ENCODE assay signal across 31 cellular contexts in the genomic region with DNA sequence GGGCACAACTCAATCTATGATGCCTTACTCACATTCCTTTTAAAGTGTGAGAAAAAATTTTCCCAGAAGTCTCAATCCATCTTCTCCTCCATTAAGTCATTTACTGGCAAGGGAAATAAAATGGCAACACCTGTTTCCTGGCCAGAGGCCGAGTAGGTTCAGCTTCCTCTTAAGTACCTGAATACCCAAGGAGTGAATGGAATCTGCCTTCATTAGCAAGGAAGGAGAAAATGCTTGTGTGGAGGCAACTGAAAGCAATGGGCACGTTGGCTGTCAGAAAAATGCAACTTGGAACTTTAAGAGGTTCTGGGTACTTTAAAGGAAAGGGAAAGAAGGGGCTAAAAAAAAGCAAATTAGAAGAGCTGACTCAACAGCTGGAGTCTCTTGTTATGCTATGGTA.
"Had no signal": no experiment of that assay in that cellular context is flagged by ENCODE, and none has a peak within 500 bp of the region (broad histone marks: within the 10 kb centered on the region; RNA-seq: fewer than 3 reads in every experiment).

No MANE protein-coding gene starts in this region.

- H3K9me3 Mint-ChIP-seq: activated naive CD4-positive, alpha-beta T cell treated with anti-CD3 and anti-CD28 coated beads, Interleukin-2, amount 10 ng/mL, durations not matched to agents 7 days and 5 days; brain had no signal

- FAIRE-seq: bronchial epithelial cell, RCC 7860 had no signal

- H3K4me3 Mint-ChIP-seq: activated CD4-positive, alpha-beta memory T cell treated with anti-CD3 and anti-CD28 coated beads, Interleukin-2, amount 10 ng/mL, durations not matched to agents 7 days and 5 days; activated CD8-positive, alpha-beta memory T cell treated with anti-CD3 and anti-CD28 coated beads, Interleukin-2, amount 10 ng/mL, durations not matched to agents 7 days and 5 days; activated naive CD4-positive, alpha-beta T cell treated with anti-CD3 and anti-CD28 coated beads, Interleukin-2, amount 10 ng/mL, durations not matched to agents 7 days and 5 days; activated naive CD8-positive, alpha-beta T cell; activated naive CD8-positive, alpha-beta T cell treated with anti-CD3 and anti-CD28 coated beads, Interleukin-2, amount 50 U/mL, for 24 hours; brain had no signal

- H3K36me3 Mint-ChIP-seq: activated CD8-positive, alpha-beta memory T cell treated with anti-CD3 and anti-CD28 coated beads, Interleukin-2, amount 10 ng/mL, durations not matched to agents 7 days and 5 days; activated naive CD4-positive, alpha-beta T cell treated with anti-CD3 and anti-CD28 coated beads, Interleukin-2, amount 10 ng/mL, durations not matched to agents 7 days and 5 days; activated naive CD8-positive, alpha-beta T cell; brain had no signal

- H3K4me1 Mint-ChIP-seq: activated CD4-positive, alpha-beta memory T cell treated with anti-CD3 and anti-CD28 coated beads, Interleukin-2, amount 10 ng/mL, durations not matched to agents 7 days and 5 days; activated CD8-positive, alpha-beta memory T cell treated with anti-CD3 and anti-CD28 coated beads, Interleukin-2, amount 10 ng/mL, durations not matched to agents 7 days and 5 days; activated naive CD4-positive, alpha-beta T cell treated with anti-CD3 and anti-CD28 coated beads, Interleukin-2, amount 10 ng/mL, durations not matched to agents 7 days and 5 days; activated naive CD8-positive, alpha-beta T cell treated with anti-CD3 and anti-CD28 coated beads, Interleukin-2, amount 50 U/mL, for 24 hours; brain had no signal

- ATAC-seq: activated CD8-positive, alpha-beta memory T cell treated with anti-CD3 and anti-CD28 coated beads, Interleukin-2, amount 10 ng/mL, durations not matched to agents 7 days and 5 days; activated naive CD8-positive, alpha-beta T cell treated with anti-CD3 and anti-CD28 coated beads, Interleukin-2, amount 50 U/mL, for 24 hours had no signal

- H3K27ac Mint-ChIP-seq: activated CD4-positive, alpha-beta memory T cell treated with anti-CD3 and anti-CD28 coated beads, Interleukin-2, amount 10 ng/mL, durations not matched to agents 7 days and 5 days; activated CD8-positive, alpha-beta memory T cell treated with anti-CD3 and anti-CD28 coated beads, Interleukin-2, amount 10 ng/mL, durations not matched to agents 7 days and 5 days; activated naive CD4-positive, alpha-beta T cell treated with anti-CD3 and anti-CD28 coated beads, Interleukin-2, amount 10 ng/mL, durations not matched to agents 7 days and 5 days; activated naive CD8-positive, alpha-beta T cell; activated naive CD8-positive, alpha-beta T cell treated with anti-CD3 and anti-CD28 coated beads, Interleukin-2, amount 50 U/mL, for 24 hours; brain had no signal

- DNase-seq: activated CD4-positive, alpha-beta memory T cell treated with anti-CD3 and anti-CD28 coated beads, Interleukin-2, amount 10 ng/mL, durations not matched to agents 7 days and 5 days; activated CD4-positive, alpha-beta T cell treated with anti-CD3 and anti-CD28 coated beads for 1 hour; activated CD4-positive, alpha-beta T cell treated with anti-CD3 and anti-CD28 coated beads for 48 hours; activated CD4-positive, CD25-positive, alpha-beta regulatory T cell; activated CD8-positive, alpha-beta memory T cell treated with anti-CD3 and anti-CD28 coated beads for 24 hours; activated CD8-positive, alpha-beta memory T cell treated with anti-CD3 and anti-CD28 coated beads, Interleukin-2, amount 10 ng/mL, durations not matched to agents 7 days and 5 days; activated CD8-positive, alpha-beta memory T cell treated with anti-CD3 and anti-CD28 coated beads, Interleukin-2, amount 50 U/mL, for 48 hours; activated effector memory CD4-positive, alpha-beta T cell treated with Interleukin-2 at 50 U/mL for 16 hours; activated naive CD4-positive, alpha-beta T cell treated with anti-CD3 and anti-CD28 coated beads, Interleukin-2, amount 10 ng/mL, durations not matched to agents 7 days and 5 days; activated naive CD8-positive, alpha-beta T cell treated with anti-CD3 and anti-CD28 coated beads, Interleukin-2, amount 50 U/mL, for 24 hours; activated T-cell treated with anti-CD3 and anti-CD28 coated beads, Interleukin-2, amount 50 U/mL, for 48 hours; anterior cingulate cortex; caudate nucleus; cerebellar nuclear complex; Karpas-422; NCI-H1105; NCI-H1417 treated with DMSO at 0.1 percent for 48 hours; NCI-H187 treated with DMSO at 0.1 percent for 48 hours; NCI-H510A; NCI-H526; NCI-H774; PC-9; Right ventricle myocardium superior; SW 1271; T-helper 1 cell; T-helper 2 cell; T-helper 9 cell had no signal

- H3K27me3 Mint-ChIP-seq: activated CD4-positive, alpha-beta memory T cell treated with anti-CD3 and anti-CD28 coated beads, Interleukin-2, amount 10 ng/mL, durations not matched to agents 7 days and 5 days; activated CD8-positive, alpha-beta memory T cell treated with anti-CD3 and anti-CD28 coated beads, Interleukin-2, amount 10 ng/mL, durations not matched to agents 7 days and 5 days; activated naive CD4-positive, alpha-beta T cell treated with anti-CD3 and anti-CD28 coated beads, Interleukin-2, amount 10 ng/mL, durations not matched to agents 7 days and 5 days; activated naive CD8-positive, alpha-beta T cell; activated naive CD8-positive, alpha-beta T cell treated with anti-CD3 and anti-CD28 coated beads, Interleukin-2, amount 50 U/mL, for 24 hours had no signal
